ENCODE assay signal across 13 cellular contexts in the genomic region with DNA sequence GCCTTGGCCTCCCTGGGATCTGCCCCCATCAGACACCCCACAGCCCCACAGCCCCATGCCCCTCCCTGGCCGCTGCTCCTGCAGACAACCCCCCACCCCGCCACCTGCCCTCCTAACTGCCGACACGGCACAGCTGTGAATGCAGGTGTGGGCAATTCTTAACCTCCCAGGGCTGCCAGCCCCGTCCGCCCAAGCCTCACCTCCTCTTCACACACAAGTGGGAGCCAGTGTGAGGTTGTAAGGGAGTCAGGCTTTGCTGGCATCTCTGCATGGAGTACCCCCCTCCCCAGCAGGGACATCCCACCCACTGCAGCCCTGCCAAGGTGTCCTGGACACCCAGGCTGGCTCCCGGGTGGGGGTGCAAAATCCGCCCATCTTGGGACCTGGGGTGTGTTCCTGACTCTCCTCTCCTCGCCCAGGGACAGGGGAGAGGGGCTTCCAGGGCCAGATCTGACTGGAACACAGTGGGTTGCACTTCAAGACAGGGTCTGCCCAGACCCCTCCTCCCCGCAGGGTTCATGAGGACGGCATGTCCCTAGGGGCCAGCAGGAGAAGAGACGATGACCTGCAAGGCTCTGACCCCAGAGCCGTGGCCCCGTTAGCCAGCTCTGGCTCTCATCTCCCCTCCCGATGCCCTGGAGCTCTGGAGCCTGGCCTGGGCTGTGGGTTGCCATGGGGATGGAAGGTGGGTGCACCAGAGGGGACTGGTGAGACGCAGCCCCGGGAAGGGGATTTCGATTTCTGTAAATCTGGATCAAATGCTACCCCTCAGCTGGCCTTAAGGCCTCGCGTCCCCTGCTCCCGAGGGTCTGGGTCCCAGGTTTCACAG. TPM values are rescaled to one million over a fixed set of nuclear protein-coding genes. Genes with fewer than 3 reads are reported as not detected.
A peak's percentile ranks its signal among the peaks of the same experiment; 100 is the strongest.
DNase-seq lines count a peak whose midpoint lies in the region; ATAC-seq and TF ChIP-seq lines count a peak whose summit lies in the region.
"Had no signal": no experiment of that assay in that cellular context is flagged by ENCODE, and none has a peak within 500 bp of the region (broad histone marks: within the 10 kb centered on the region; RNA-seq: fewer than 3 reads in every experiment).

No MANE protein-coding gene starts in this region.

- H4K20me1 ChIP-seq in osteoblast (ENCODE audit: insufficient read depth, low read length): no peaks in the 10 kb centered on the region

- H3K27me3 ChIP-seq in osteoblast (ENCODE audit: insufficient read depth, low read length): no peaks in the 10 kb centered on the region

- peak overlapping the region; percentile 86 for H3K4me3 Mint-ChIP-seq in activated CD4-positive, alpha-beta memory T cell treated with anti-CD3 and anti-CD28 coated beads for 36 hours
- H3K4me3 Mint-ChIP-seq in activated CD4-positive, alpha-beta memory T cell treated with anti-CD3 and anti-CD28 coated beads, Interleukin-2, amount 10 ng/mL, durations not matched to agents 7 days and 5 days: no peak overlapping the region
- H3K4me3 Mint-ChIP-seq in T-helper 17 cell: peak overlapping the region; percentile 63

- no peak overlapping the region for H2AFZ ChIP-seq in osteoblast (ENCODE audit: low read length)

- POLR2A ChIA-PET in activated CD4-positive, alpha-beta memory T cell treated with anti-CD3 and anti-CD28 coated beads for 36 hours (lab: Charles Lee): interaction anchor here (1.0 kb wide), 1 partner anchor 20 kb away, joined by 3 read pairs; no protein-coding TSS in a partner anchor
- POLR2A ChIA-PET in activated CD4-positive, alpha-beta memory T cell treated with anti-CD3 and anti-CD28 coated beads, Interleukin-2, amount 10 ng/mL, durations not matched to agents 7 days and 5 days (lab: Charles Lee): no interaction called here

- H3K36me3 ChIP-seq in osteoblast (ENCODE audit: insufficient read depth, low read length): no peaks in the 10 kb centered on the region

- H3K4me1 Mint-ChIP-seq in activated CD4-positive, alpha-beta memory T cell treated with anti-CD3 and anti-CD28 coated beads for 36 hours (ENCODE audit: low read depth): peaks cover 36% of the 10 kb centered on the region
- H3K4me1 Mint-ChIP-seq in activated CD4-positive, alpha-beta memory T cell treated with anti-CD3 and anti-CD28 coated beads, Interleukin-2, amount 10 ng/mL, durations not matched to agents 7 days and 5 days: peaks cover 30% of the 10 kb centered on the region
- H3K4me1 Mint-ChIP-seq in T-helper 17 cell: peaks cover 26% of the 10 kb centered on the region

- H3K27me3 Mint-ChIP-seq in activated CD4-positive, alpha-beta memory T cell treated with anti-CD3 and anti-CD28 coated beads for 36 hours: no peaks in the 10 kb centered on the region
- H3K27me3 Mint-ChIP-seq in activated CD4-positive, alpha-beta memory T cell treated with anti-CD3 and anti-CD28 coated beads, Interleukin-2, amount 10 ng/mL, durations not matched to agents 7 days and 5 days: peaks cover 7% of the 10 kb centered on the region
- no peaks in the 10 kb centered on the region for H3K27me3 Mint-ChIP-seq in T-helper 17 cell

- no peaks in the 10 kb centered on the region for H3K79me2 ChIP-seq in osteoblast (ENCODE audit: insufficient read depth, low read length)

- TF ChIP-seq CTCF in osteoblast (IDR thresholded peaks at IDR 0.05; ENCODE audit: extremely low read depth, low read depth, low read length): no peak

- H3K27ac ChIP-seq in osteoblast (ENCODE audit: low read depth, low read length): no peak overlapping the region

- ATAC-seq in T-helper 17 cell: no peak
- no peak for ATAC-seq in HG03469 (IDR thresholded peaks at IDR 0.05; ENCODE audit: unreplicated experiment)
- ATAC-seq: K562; stimulated activated effector memory CD8-positive, alpha-beta T cell treated with anti-CD3 and anti-CD28 coated beads, Interleukin-12 subunit alpha, Interleukin-12 subunit beta, amount 100 ng/mL, for 72 hours had no signal

- no peak overlapping the region for H3K27ac Mint-ChIP-seq in activated CD4-positive, alpha-beta memory T cell treated with anti-CD3 and anti-CD28 coated beads for 36 hours
- H3K27ac Mint-ChIP-seq in activated CD4-positive, alpha-beta memory T cell treated with anti-CD3 and anti-CD28 coated beads, Interleukin-2, amount 10 ng/mL, durations not matched to agents 7 days and 5 days: no peak overlapping the region
- H3K27ac Mint-ChIP-seq in T-helper 17 cell: no peak overlapping the region
- H3K27ac Mint-ChIP-seq: stimulated activated effector memory CD8-positive, alpha-beta T cell treated with anti-CD3 and anti-CD28 coated beads, Interleukin-12 subunit alpha, Interleukin-12 subunit beta, amount 100 ng/mL, for 72 hours had no signal

- in situ Hi-C loops in KBM-7 (cut with MboI; ENCODE audit: low pct_unique_long_range_greater_than_20kb, low sequenced_read_pairs): no loop called here

- H3K9me3 ChIP-seq in T-helper 17 cell (ENCODE audit: control insufficient read depth, low read length, poor library complexity, severe bottlenecking) (no peaks in the 10 kb centered on the region), osteoblast (ENCODE audit: low read depth, low read length) (no peaks in the 10 kb centered on the region)

- CTCF ChIA-PET in activated CD4-positive, alpha-beta memory T cell treated with anti-CD3 and anti-CD28 coated beads for 36 hours (lab: Charles Lee): no interaction called here
- CTCF ChIA-PET in activated CD4-positive, alpha-beta memory T cell treated with anti-CD3 and anti-CD28 coated beads, Interleukin-2, amount 10 ng/mL, durations not matched to agents 7 days and 5 days (lab: Charles Lee): no interaction called here

- no peaks in the 10 kb centered on the region for H3K36me3 Mint-ChIP-seq in activated CD4-positive, alpha-beta memory T cell treated with anti-CD3 and anti-CD28 coated beads for 36 hours
- no peaks in the 10 kb centered on the region for H3K36me3 Mint-ChIP-seq in activated CD4-positive, alpha-beta memory T cell treated with anti-CD3 and anti-CD28 coated beads, Interleukin-2, amount 10 ng/mL, durations not matched to agents 7 days and 5 days (ENCODE audit: low read depth)
- peaks cover under 1% of the 10 kb centered on the region for H3K36me3 Mint-ChIP-seq in T-helper 17 cell (ENCODE audit: low read depth)
- H3K36me3 Mint-ChIP-seq: stimulated activated effector memory CD8-positive, alpha-beta T cell treated with anti-CD3 and anti-CD28 coated beads, Interleukin-12 subunit alpha, Interleukin-12 subunit beta, amount 100 ng/mL, for 72 hours had no signal

- no peak overlapping the region for H3K4me2 ChIP-seq in osteoblast (ENCODE audit: insufficient read depth, low read length)

- no peaks in the 10 kb centered on the region for H3K9me3 Mint-ChIP-seq in activated CD4-positive, alpha-beta memory T cell treated with anti-CD3 and anti-CD28 coated beads for 36 hours
- H3K9me3 Mint-ChIP-seq in activated CD4-positive, alpha-beta memory T cell treated with anti-CD3 and anti-CD28 coated beads, Interleukin-2, amount 10 ng/mL, durations not matched to agents 7 days and 5 days: no peaks in the 10 kb centered on the region
- H3K9me3 Mint-ChIP-seq: stimulated activated effector memory CD8-positive, alpha-beta T cell treated with anti-CD3 and anti-CD28 coated beads, Interleukin-12 subunit alpha, Interleukin-12 subunit beta, amount 100 ng/mL, for 72 hours had no signal

- DNase-seq in activated CD4-positive, alpha-beta memory T cell treated with anti-CD3 and anti-CD28 coated beads for 36 hours: no peak
- DNase-seq in activated CD4-positive, alpha-beta memory T cell treated with anti-CD3 and anti-CD28 coated beads, Interleukin-2, amount 10 ng/mL, durations not matched to agents 7 days and 5 days: no peak
- DNase-seq in NCI-H1417 (lab: John Stamatoyannopoulos, UW): peak; percentile 48 to 92 (median 89)
- peak in 1 of 3 donors; percentile 9 for DNase-seq in T-helper 17 cell
- peak; percentile 65 for DNase-seq in osteoblast (ENCODE audit: insufficient read length, low spot score, missing footprints)
- no peak for DNase-seq in SKM-1 (lab: John Stamatoyannopoulos, UW; ENCODE audit: unreplicated experiment)
- DNase-seq in KBM-7: no peak
- DNase-seq: foreskin melanocyte, kidney glomerular epithelial cell, NCI-H446 treated with DMSO at 0.1 percent for 48 hours had no signal

- H3K4me3 ChIP-seq in osteoblast (ENCODE audit: insufficient read depth, low read length): no peak overlapping the region
- H3K4me3 ChIP-seq: K562 had no signal

- H3K4me1 ChIP-seq in osteoblast (ENCODE audit: insufficient read depth, low read length): peaks cover 16% of the 10 kb centered on the region

- intact Hi-C loops in activated CD4-positive, alpha-beta memory T cell treated with anti-CD3 and anti-CD28 coated beads for 36 hours (cut with micrococcal nuclease): loop anchor here (5.0 kb wide), 2 partner anchors 46 to 364 kb away; a partner anchor contains a TSS

RNA-seq across cellular contexts. Expression of a gene that starts 34.4 kb away (rescaled TPM):
- 1 to 10 TPM; 6.5 to 6.6 TPM for total RNA-seq in activated CD4-positive, alpha-beta memory T cell treated with anti-CD3 and anti-CD28 coated beads for 36 hours
- total RNA-seq in activated CD4-positive, alpha-beta memory T cell treated with anti-CD3 and anti-CD28 coated beads, Interleukin-2, amount 10 ng/mL, durations not matched to agents 7 days and 5 days: under 1 TPM; 0.50 to 0.88 TPM
- total RNA-seq in T-helper 17 cell (1 to 10 TPM; 2.2 to 6.8 TPM), osteoblast (5.4 and 10.9 TPM in 2 replicates)
- total RNA-seq: K562 had no signal

Comparison
In these comparisons a context has a peak if more than half of its experiments do, and no peak if none do; other contexts are left out.
1. DNase-seq: peak in NCI-H1417 (3 of 3) and osteoblast (single experiment); none in activated CD4-positive, alpha-beta memory T cell treated with anti-CD3 and anti-CD28 coated beads for 36 hours (single experiment), activated CD4-positive, alpha-beta memory T cell treated with anti-CD3 and anti-CD28 coated beads, Interleukin-2, amount 10 ng/mL, durations not matched to agents 7 days and 5 days (single experiment), SKM-1 (single experiment) and KBM-7 (single experiment).